ENCODE assay signal across 14 cellular contexts in genomic region chr2:197383825-197384224, GRCh38.
"Had no signal": no experiment of that assay in that cellular context is flagged by ENCODE, and none has a peak within 500 bp of the region (broad histone marks: within the 10 kb centered on the region; RNA-seq: fewer than 3 reads in every experiment).

No MANE protein-coding gene starts in this region.

- H3K9me3 Mint-ChIP-seq: activated naive CD8-positive, alpha-beta T cell treated with anti-CD3 and anti-CD28 coated beads, Interleukin-2, amount 10 ng/mL, durations not matched to agents 7 days and 5 days; activated T-helper 1 cell treated with anti-CD3 and anti-CD28 coated beads, Interleukin-12 subunit alpha, Interleukin-12 subunit beta, Interleukin-2, Interleukin-4 antibody, amounts not matched to agents 30 ng/mL and 10 ng/mL and 1 ng/mL, durations not matched to agents 14 hours and 24 hours and 36 hours; stimulated activated effector memory CD8-positive, alpha-beta T cell treated with anti-CD3 and anti-CD28 coated beads, Interleukin-12 subunit alpha, Interleukin-12 subunit beta, amount 100 ng/mL, for 72 hours had no signal

- H3K36me3 Mint-ChIP-seq: brain; naive thymus-derived CD4-positive, alpha-beta T cell; stimulated activated effector memory CD8-positive, alpha-beta T cell treated with anti-CD3 and anti-CD28 coated beads, Interleukin-12 subunit alpha, Interleukin-12 subunit beta, amount 100 ng/mL, for 72 hours had no signal

- H3K4me1 ChIP-seq: left ventricle myocardium inferior, thyroid gland had no signal

- H3K27me3 ChIP-seq: thyroid gland had no signal

- H3K9me3 ChIP-seq: left ventricle myocardium inferior, mucosa of descending colon, thyroid gland had no signal

- H3K27ac Mint-ChIP-seq: activated naive CD8-positive, alpha-beta T cell treated with anti-CD3 and anti-CD28 coated beads, Interleukin-2, amount 10 ng/mL, durations not matched to agents 7 days and 5 days; activated T-helper 1 cell treated with anti-CD3 and anti-CD28 coated beads, Interleukin-12 subunit alpha, Interleukin-12 subunit beta, Interleukin-2, Interleukin-4 antibody, amounts not matched to agents 30 ng/mL and 10 ng/mL and 1 ng/mL, durations not matched to agents 14 hours and 24 hours and 36 hours; brain; stimulated activated effector memory CD8-positive, alpha-beta T cell treated with anti-CD3 and anti-CD28 coated beads, Interleukin-12 subunit alpha, Interleukin-12 subunit beta, amount 100 ng/mL, for 72 hours had no signal

- H3K4me3 Mint-ChIP-seq: activated naive CD8-positive, alpha-beta T cell treated with anti-CD3 and anti-CD28 coated beads, Interleukin-2, amount 10 ng/mL, durations not matched to agents 7 days and 5 days; activated T-helper 1 cell treated with anti-CD3 and anti-CD28 coated beads, Interleukin-12 subunit alpha, Interleukin-12 subunit beta, Interleukin-2, Interleukin-4 antibody, amounts not matched to agents 30 ng/mL and 10 ng/mL and 1 ng/mL, durations not matched to agents 14 hours and 24 hours and 36 hours; brain; naive thymus-derived CD4-positive, alpha-beta T cell; stimulated activated effector memory CD8-positive, alpha-beta T cell treated with anti-CD3 and anti-CD28 coated beads, Interleukin-12 subunit alpha, Interleukin-12 subunit beta, amount 100 ng/mL, for 72 hours had no signal

- H3K4me3 ChIP-seq: left ventricle myocardium inferior, mucosa of descending colon, thyroid gland had no signal

- DNase-seq: activated CD4-positive, CD25-positive, alpha-beta regulatory T cell treated with anti-CD3 and anti-CD28 coated beads, Interleukin-2, amount 50 U/mL, for 72 hours; activated naive CD4-positive, alpha-beta T cell; activated naive CD8-positive, alpha-beta T cell treated with anti-CD3 and anti-CD28 coated beads, Interleukin-2, amount 10 ng/mL, durations not matched to agents 7 days and 5 days; cortex of kidney; effector CD8-positive, alpha-beta T cell; foreskin fibroblast; hypothalamus; left ventricle myocardium inferior; mucosa of descending colon; naive thymus-derived CD4-positive, alpha-beta T cell; thyroid gland had no signal

- H3K27ac ChIP-seq: left ventricle myocardium inferior, thyroid gland had no signal

- H3K27me3 Mint-ChIP-seq: brain had no signal

- H3K36me3 ChIP-seq: left ventricle myocardium inferior, thyroid gland had no signal

- H3K4me1 Mint-ChIP-seq: activated naive CD8-positive, alpha-beta T cell treated with anti-CD3 and anti-CD28 coated beads, Interleukin-2, amount 10 ng/mL, durations not matched to agents 7 days and 5 days had no signal

- ATAC-seq: mucosa of descending colon; naive thymus-derived CD4-positive, alpha-beta T cell; stimulated activated effector memory CD8-positive, alpha-beta T cell treated with anti-CD3 and anti-CD28 coated beads, Interleukin-12 subunit alpha, Interleukin-12 subunit beta, amount 100 ng/mL, for 72 hours had no signal
